ENCODE assay signal across 8 cellular contexts in the genomic region with DNA sequence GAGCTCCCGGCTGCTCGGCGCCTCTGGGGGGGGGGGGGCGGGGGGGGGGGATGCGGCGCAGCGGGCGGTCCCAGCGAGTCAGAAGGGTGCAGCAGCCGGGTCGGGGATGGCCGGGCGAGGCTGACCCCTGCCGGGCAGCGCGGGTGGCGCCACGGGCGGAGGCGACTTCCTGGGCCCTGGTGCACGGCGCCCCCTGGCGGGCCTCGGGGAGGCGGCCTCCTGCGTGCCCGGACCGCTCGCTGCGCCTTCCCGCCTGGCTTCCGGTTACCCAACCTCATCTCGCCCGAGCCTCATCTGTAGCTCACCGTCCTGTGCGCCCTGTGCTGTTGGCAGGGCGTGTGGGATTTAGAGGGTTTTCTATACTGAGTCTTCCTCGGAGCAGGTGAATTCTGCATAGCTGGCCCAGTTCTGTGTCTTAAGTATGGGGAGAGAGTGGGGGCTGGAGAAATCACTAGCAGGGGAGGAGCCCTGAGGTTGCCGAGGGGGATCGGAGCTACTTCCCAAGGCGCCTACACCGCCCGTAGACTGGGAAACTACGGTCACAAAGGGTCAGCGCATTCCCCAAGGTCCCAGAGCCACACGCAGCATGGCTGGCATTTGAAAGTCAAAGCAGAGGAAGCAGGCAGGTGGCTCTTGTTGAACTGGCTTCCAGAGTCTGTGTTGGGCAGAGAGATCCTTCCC. TPM values are rescaled to one million over a fixed set of nuclear protein-coding genes. Genes with fewer than 3 reads are reported as not detected.
DNase-seq lines count a peak whose midpoint lies in the region; ATAC-seq lines count a peak whose summit lies in the region.

No MANE protein-coding gene starts in this region.

- no peaks in the 10 kb centered on the region for H3K9me3 ChIP-seq in BLaER1

- peak overlapping the region; percentile 42 for H3K27ac Mint-ChIP-seq in activated CD8-positive, alpha-beta T cell treated with anti-CD3 and anti-CD28 coated beads, Interleukin-2, amount 10 ng/mL, durations not matched to agents 7 days and 5 days

- H3K4me3 Mint-ChIP-seq in activated CD8-positive, alpha-beta T cell treated with anti-CD3 and anti-CD28 coated beads, Interleukin-2, amount 10 ng/mL, durations not matched to agents 7 days and 5 days: peak overlapping the region; percentile 70

- H3K27ac ChIP-seq in BLaER1: no peak overlapping the region

- peaks cover 29% of the 10 kb centered on the region for H3K4me1 ChIP-seq in BLaER1

- no peaks in the 10 kb centered on the region for H3K36me3 ChIP-seq in BLaER1

- H3K4me3 ChIP-seq in BLaER1: peak overlapping the region; percentile 65

- H3K4me1 Mint-ChIP-seq in activated CD8-positive, alpha-beta T cell treated with anti-CD3 and anti-CD28 coated beads, Interleukin-2, amount 10 ng/mL, durations not matched to agents 7 days and 5 days (ENCODE audit: low read depth): peaks cover 14% of the 10 kb centered on the region

- CTCF ChIA-PET in activated CD8-positive, alpha-beta T cell treated with anti-CD3 and anti-CD28 coated beads, Interleukin-2, amount 10 ng/mL, durations not matched to agents 7 days and 5 days (lab: Charles Lee): interaction anchor here (0.6 to 4.1 kb wide), 79 partner anchors 9 to 882 kb away, joined by 3 to 87 read pairs (median 5); a partner anchor contains a TSS

- POLR2A ChIA-PET in activated CD8-positive, alpha-beta T cell treated with anti-CD3 and anti-CD28 coated beads, Interleukin-2, amount 10 ng/mL, durations not matched to agents 7 days and 5 days (lab: Charles Lee): interaction anchor here (0.6 kb wide), 1 partner anchor 315 kb away, joined by 3 read pairs; no protein-coding TSS in a partner anchor

- H3K36me3 Mint-ChIP-seq in activated CD8-positive, alpha-beta T cell treated with anti-CD3 and anti-CD28 coated beads, Interleukin-2, amount 10 ng/mL, durations not matched to agents 7 days and 5 days (ENCODE audit: low read depth): no peaks in the 10 kb centered on the region

- peaks cover 33% of the 10 kb centered on the region for H3K27me3 ChIP-seq in BLaER1

- peaks cover 13% of the 10 kb centered on the region; the same call in 1 of the 2 replicates for H4K20me1 ChIP-seq in BLaER1

- peak overlapping the region; percentile 96 for H3K4me2 ChIP-seq in BLaER1

- H3K9me3 Mint-ChIP-seq in activated CD8-positive, alpha-beta T cell treated with anti-CD3 and anti-CD28 coated beads, Interleukin-2, amount 10 ng/mL, durations not matched to agents 7 days and 5 days (ENCODE audit: insufficient read depth): no peaks in the 10 kb centered on the region

- peaks cover 39% of the 10 kb centered on the region for H3K27me3 Mint-ChIP-seq in activated CD8-positive, alpha-beta T cell treated with anti-CD3 and anti-CD28 coated beads, Interleukin-2, amount 10 ng/mL, durations not matched to agents 7 days and 5 days (ENCODE audit: low read depth)

- DNase-seq in NCI-H69 (lab: John Stamatoyannopoulos, UW) (peak; percentile 86), medulla oblongata (ENCODE audit: extremely low spot score) (peak; percentile 93)
- peak; percentile 91 for DNase-seq in activated CD8-positive, alpha-beta T cell treated with anti-CD3 and anti-CD28 coated beads, Interleukin-2, amount 10 ng/mL, durations not matched to agents 7 days and 5 days
- DNase-seq in effector CD8-positive, alpha-beta T cell (lab: John Stamatoyannopoulos, UW): peak; percentile 60
- DNase-seq in stimulated activated CD4-positive, alpha-beta T cell treated with anti-CD3 and anti-CD28 coated beads, TNF-alpha, amount 100 ng/mL, for 24 hours (ENCODE audit: low read depth in 3 of 3): peak; percentile 70 to 86 (median 83)

- H3K9ac ChIP-seq in BLaER1: peak overlapping the region; percentile 53

- ATAC-seq in GM19043 (IDR thresholded peaks at IDR 0.05; ENCODE audit: low read depth, unreplicated experiment): peak; percentile 80
- peak; percentile 84 for ATAC-seq in HG03354 (IDR thresholded peaks at IDR 0.05; ENCODE audit: poor library complexity, severe bottlenecking, unreplicated experiment)
- peak; percentile 98 for ATAC-seq in activated CD8-positive, alpha-beta T cell treated with anti-CD3 and anti-CD28 coated beads, Interleukin-2, amount 10 ng/mL, durations not matched to agents 7 days and 5 days

RNA-seq across cellular contexts. Expression of a gene that starts 28.3 kb away (rescaled TPM):
- under 1 TPM; 0.16 to 0.37 TPM for total RNA-seq in activated CD8-positive, alpha-beta T cell treated with anti-CD3 and anti-CD28 coated beads, Interleukin-2, amount 10 ng/mL, durations not matched to agents 7 days and 5 days

RNA-seq across cellular contexts. Expression of a gene that starts 51.5 kb away (rescaled TPM):
- not detected for total RNA-seq in activated CD8-positive, alpha-beta T cell treated with anti-CD3 and anti-CD28 coated beads, Interleukin-2, amount 10 ng/mL, durations not matched to agents 7 days and 5 days
